ENCODE assay signal across 1 cellular context in genomic region chr21:39384674-39385298, GRCh38.
TF ChIP-seq lines count a peak whose summit lies in the region.

No MANE protein-coding gene starts in this region.

TF ChIP-seq in endothelial cell of umbilical vein, 7 proteins besides CTCF, POLR2A, EP300 and RAD21 (continued from another document):
- TF ChIP-seq MAX (IDR thresholded peaks at IDR 0.05; ENCODE audit: insufficient read depth, insufficient read length) (no peak), FOS (IDR thresholded peaks at IDR 0.05; ENCODE audit: borderline replicate concordance, insufficient read depth, low read length) (peak; percentile 79), EZH2 (IDR thresholded peaks at IDR 0.05; ENCODE audit: borderline replicate concordance, low read depth, low read length, severe bottlenecking) (no peak)
